In genomic region chr6:31898200-31899011, GRCh38 we compare ENCODE assay signal across 8 cellular contexts. TPM values are rescaled to one million over a fixed set of nuclear protein-coding genes. Genes with fewer than 3 reads are reported as not detected.
DNase-seq lines count a peak whose midpoint lies in the region; ATAC-seq and TF ChIP-seq lines count a peak whose summit lies in the region.

No MANE protein-coding gene starts in this region.

- H3K27me3 ChIP-seq in HUES6 (ENCODE audit: control insufficient read depth, insufficient read depth, low read length): no peaks in the 10 kb centered on the region
- H3K27me3 ChIP-seq in hepatocyte: no peaks in the 10 kb centered on the region

- H3K4me3 ChIP-seq in HUES6 (ENCODE audit: low read depth, low read length): peak overlapping the region; percentile 89
- H3K4me3 ChIP-seq in hepatocyte: peak overlapping the region; percentile 63

- H3K4me1 ChIP-seq in HUES6 (ENCODE audit: control insufficient read depth, insufficient read depth, low read length): peaks cover 10% of the 10 kb centered on the region; the same call in 1 of the 2 replicates
- H3K4me1 ChIP-seq in hepatocyte (ENCODE audit: insufficient read depth): peaks cover 20% of the 10 kb centered on the region

- no peak for TF ChIP-seq CTCF in hepatocyte (IDR thresholded peaks at IDR 0.05; ENCODE audit: poor library complexity)

- peaks cover 24% of the 10 kb centered on the region for H3K36me3 ChIP-seq in HUES6 (ENCODE audit: control insufficient read depth, insufficient read depth, low read length)
- no peaks in the 10 kb centered on the region for H3K36me3 ChIP-seq in hepatocyte (replicated peaks; ENCODE audit: insufficient read depth, low read depth)

- H3K9me2 ChIP-seq in hepatocyte (replicated peaks; ENCODE audit: insufficient read depth): no peaks in the 10 kb centered on the region

- H2AFZ ChIP-seq in hepatocyte: peak overlapping the region; percentile 69

- H3K27ac ChIP-seq in HUES6 (ENCODE audit: low read depth, low read length) (no peak overlapping the region), angular gyrus (ENCODE audit: low read depth, low read length) (peak overlapping the region; percentile 94), hepatocyte (peak overlapping the region; percentile 70)

- H3K9ac ChIP-seq in HUES6 (ENCODE audit: low read length): peak overlapping the region; percentile 80

- peaks cover 37% of the 10 kb centered on the region for H3K79me2 ChIP-seq in hepatocyte

- 9% methylated on average over 15 of the region's 15 CpGs for WGBS in hepatocyte (ENCODE audit: low lambda C conversion rate, missing lambda C conversion rate)

- peak overlapping the region; percentile 89 for H3K4me2 ChIP-seq in hepatocyte

- DNase-seq in DMS153 (lab: John Stamatoyannopoulos, UW): peak; percentile 63
- peak; percentile 69 for DNase-seq in hepatocyte (ENCODE audit: low spot score)
- peak; percentile 74 for DNase-seq in retina

- ATAC-seq in HG03432 (IDR thresholded peaks at IDR 0.05; ENCODE audit: unreplicated experiment) (no peak), HG02840 (IDR thresholded peaks at IDR 0.05; ENCODE audit: low FRiP score, unreplicated experiment) (no peak)

- H4K20me1 ChIP-seq in hepatocyte (ENCODE audit: insufficient read depth, poor library complexity, severe bottlenecking): no peaks in the 10 kb centered on the region

- H3K9me3 ChIP-seq in HUES6 (ENCODE audit: control insufficient read depth, insufficient read depth, low read depth, low read length) (no peaks in the 10 kb centered on the region), hepatocyte (ENCODE audit: low read depth) (no peaks in the 10 kb centered on the region)

TF ChIP-seq in PFSK-1, 5 proteins besides CTCF, POLR2A, EP300 and RAD21:
- TF ChIP-seq TAF1 (IDR thresholded peaks at IDR 0.05; ENCODE audit: borderline replicate concordance, insufficient read depth, low read length): no peak
- no peak; the same call in 1 of the 2 replicates for TF ChIP-seq POLR2AphosphoS5 (IDR thresholded peaks at IDR 0.05; ENCODE audit: low read depth, low read length)
- TF ChIP-seq SIN3A (IDR thresholded peaks at IDR 0.05; ENCODE audit: borderline replicate concordance, insufficient read depth, low read length): 0 out of 2 replicates have a peak, but pooled peaks have one; percentile 51
- TF ChIP-seq, protein P1, sequence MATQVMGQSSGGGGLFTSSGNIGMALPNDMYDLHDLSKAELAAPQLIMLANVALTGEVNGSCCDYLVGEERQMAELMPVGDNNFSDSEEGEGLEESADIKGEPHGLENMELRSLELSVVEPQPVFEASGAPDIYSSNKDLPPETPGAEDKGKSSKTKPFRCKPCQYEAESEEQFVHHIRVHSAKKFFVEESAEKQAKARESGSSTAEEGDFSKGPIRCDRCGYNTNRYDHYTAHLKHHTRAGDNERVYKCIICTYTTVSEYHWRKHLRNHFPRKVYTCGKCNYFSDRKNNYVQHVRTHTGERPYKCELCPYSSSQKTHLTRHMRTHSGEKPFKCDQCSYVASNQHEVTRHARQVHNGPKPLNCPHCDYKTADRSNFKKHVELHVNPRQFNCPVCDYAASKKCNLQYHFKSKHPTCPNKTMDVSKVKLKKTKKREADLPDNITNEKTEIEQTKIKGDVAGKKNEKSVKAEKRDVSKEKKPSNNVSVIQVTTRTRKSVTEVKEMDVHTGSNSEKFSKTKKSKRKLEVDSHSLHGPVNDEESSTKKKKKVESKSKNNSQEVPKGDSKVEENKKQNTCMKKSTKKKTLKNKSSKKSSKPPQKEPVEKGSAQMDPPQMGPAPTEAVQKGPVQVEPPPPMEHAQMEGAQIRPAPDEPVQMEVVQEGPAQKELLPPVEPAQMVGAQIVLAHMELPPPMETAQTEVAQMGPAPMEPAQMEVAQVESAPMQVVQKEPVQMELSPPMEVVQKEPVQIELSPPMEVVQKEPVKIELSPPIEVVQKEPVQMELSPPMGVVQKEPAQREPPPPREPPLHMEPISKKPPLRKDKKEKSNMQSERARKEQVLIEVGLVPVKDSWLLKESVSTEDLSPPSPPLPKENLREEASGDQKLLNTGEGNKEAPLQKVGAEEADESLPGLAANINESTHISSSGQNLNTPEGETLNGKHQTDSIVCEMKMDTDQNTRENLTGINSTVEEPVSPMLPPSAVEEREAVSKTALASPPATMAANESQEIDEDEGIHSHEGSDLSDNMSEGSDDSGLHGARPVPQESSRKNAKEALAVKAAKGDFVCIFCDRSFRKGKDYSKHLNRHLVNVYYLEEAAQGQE (IDR thresholded peaks at IDR 0.05; ENCODE audit: insufficient read depth in 1 of 2, low read depth in 2 of 2, low read length in 2 of 2): no peak
- no peak for TF ChIP-seq FOXP2 (optimal IDR thresholded peaks at IDR 0.05; ENCODE audit: borderline replicate concordance, extremely low read depth, extremely low read length, insufficient read depth)
TF ChIP-seq in PFSK-1: peak in this region for 1.

RNA-seq across cellular contexts. Expression of gene EHMT2, which starts 0.9 kb away (rescaled TPM):
- polyA plus RNA-seq in PFSK-1 (2012; ENCODE audit: insufficient read length, low read depth): 149 TPM
- 34.1 and 41.9 TPM in 2 replicates for total RNA-seq in hepatocyte
- 40.0 and 44.6 TPM in 2 replicates for polyA plus RNA-seq in hepatocyte

RNA-seq across cellular contexts. Expression of gene ZBTB12, which starts 3.5 kb away (rescaled TPM):
- polyA plus RNA-seq in PFSK-1 (2012; ENCODE audit: insufficient read length, low read depth): 25.9 TPM
- total RNA-seq in hepatocyte: 4.4 and 4.9 TPM in 2 replicates
- polyA plus RNA-seq in hepatocyte: 0.07 TPM in 1 of 2 replicates, not detected in the other

RNA-seq across cellular contexts. Expression of gene SLC44A4, which starts 19.6 kb away (rescaled TPM):
- polyA plus RNA-seq in PFSK-1 (2012; ENCODE audit: insufficient read length, low read depth): 0.25 TPM
- 76.2 and 92.0 TPM in 2 replicates for total RNA-seq in hepatocyte
- polyA plus RNA-seq in hepatocyte: 73.5 and 90.8 TPM in 2 replicates

RNA-seq across cellular contexts. Expression of gene C2, which starts 29.1 kb away (rescaled TPM):
- polyA plus RNA-seq in PFSK-1 (2012; ENCODE audit: insufficient read length, low read depth): 49.8 TPM
- 46.3 and 48.3 TPM in 2 replicates for total RNA-seq in hepatocyte
- polyA plus RNA-seq in hepatocyte: 41.1 and 46.4 TPM in 2 replicates

RNA-seq across cellular contexts. Expression of gene NEU1, which starts 35.8 kb away (rescaled TPM):
- 95.0 TPM for polyA plus RNA-seq in PFSK-1 (2012; ENCODE audit: insufficient read length, low read depth)
- total RNA-seq in hepatocyte: 402 and 407 TPM in 2 replicates
- polyA plus RNA-seq in hepatocyte: 331 and 388 TPM in 2 replicates
